Comparison of ENCODE assay signal across 7 cellular contexts in genomic region chr7:135512135-135512887, GRCh38. TPM values are rescaled to one million over a fixed set of nuclear protein-coding genes. Genes with fewer than 3 reads are reported as not detected.
DNase-seq lines count a peak whose midpoint lies in the region; ATAC-seq and TF ChIP-seq lines count a peak whose summit lies in the region.

No MANE protein-coding gene starts in this region.

- TF ChIP-seq CTCF in DOHH2 (IDR thresholded peaks at IDR 0.05; ENCODE audit: low read depth, low read length, poor library complexity, severe bottlenecking) (peak; percentile 63), ascending aorta (IDR thresholded peaks at IDR 0.05) (peak in 2 of 3 experiments; percentile 51 to 52)

- H3F3A ChIP-seq in DOHH2 (ENCODE audit: control insufficient read depth, insufficient read depth): peaks cover 5% of the 10 kb centered on the region

- no peaks in the 10 kb centered on the region for H3K9me2 ChIP-seq in DOHH2 (replicated peaks; ENCODE audit: control insufficient read depth, low read length)

- ATAC-seq in GM19452 (IDR thresholded peaks at IDR 0.05; ENCODE audit: unreplicated experiment) (peak; percentile 27), HG03565 (IDR thresholded peaks at IDR 0.05; ENCODE audit: unreplicated experiment) (peak; percentile 39), GM19397 (IDR thresholded peaks at IDR 0.05; ENCODE audit: unreplicated experiment) (no peak)

- DNase-seq in NCI-H748 (lab: John Stamatoyannopoulos, UW; ENCODE audit: unreplicated experiment) (peak; percentile 71), ascending aorta (ENCODE audit: low spot score in 2 of 2) (no peak), left kidney (ENCODE audit: low read depth, low spot score) (peak; percentile 74)

- no peaks in the 10 kb centered on the region for H3K27me3 ChIP-seq in DOHH2 (ENCODE audit: control insufficient read depth, low read length)
- no peaks in the 10 kb centered on the region for H3K27me3 ChIP-seq in ascending aorta

- H3K36me3 ChIP-seq in DOHH2 (ENCODE audit: control insufficient read depth, low read length) (peaks cover 14% of the 10 kb centered on the region), ascending aorta (no peaks in the 10 kb centered on the region)

- intact Hi-C loops in ascending aorta (cut with DNase I): loop anchor here (5.0 kb wide), 2 partner anchors 465 to 1195 kb away; partner anchors contain the start of genes MTPN and SLC35B4

- H3K4me1 ChIP-seq in DOHH2 (ENCODE audit: control insufficient read depth, low read length): peaks cover 26% of the 10 kb centered on the region
- H3K4me1 ChIP-seq in ascending aorta: peaks cover 0 to 12% of the 10 kb centered on the region in 2 donors

- peaks cover 18% of the 10 kb centered on the region for H4K20me1 ChIP-seq in DOHH2 (ENCODE audit: control insufficient read depth, insufficient read depth, low read depth, low read length)

- peaks cover 26% of the 10 kb centered on the region for H3K79me2 ChIP-seq in DOHH2 (ENCODE audit: control insufficient read depth, low read length)

- no peak overlapping the region for H3K4me3 ChIP-seq in DOHH2 (ENCODE audit: low read length)
- no peak overlapping the region for H3K4me3 ChIP-seq in ascending aorta

- H3K27ac ChIP-seq in DOHH2 (ENCODE audit: low read depth, low read length) (no peak overlapping the region), ascending aorta (no peak overlapping the region)

- H3K9me3 ChIP-seq in DOHH2 (ENCODE audit: control insufficient read depth, insufficient read depth, low read length) (no peaks in the 10 kb centered on the region), ascending aorta (no peaks in the 10 kb centered on the region)

- no peak overlapping the region for H3K4me2 ChIP-seq in DOHH2 (ENCODE audit: low read length)

RNA-seq across cellular contexts. Expression of gene CNOT4, which starts 2.4 kb away (rescaled TPM):
- total RNA-seq in ascending aorta: 14.8 TPM

RNA-seq across cellular contexts. Expression of gene NUP205, which starts 45.4 kb away (rescaled TPM):
- total RNA-seq in ascending aorta: 33.6 TPM

Comparison
In these comparisons a context has a peak if more than half of its experiments do, and no peak if none do; other contexts are left out.
1. DNase-seq: peak in NCI-H748 (single experiment) and left kidney (single experiment); none in ascending aorta (0 of 2).